In genomic region chr6:24996145-24996836, GRCh38 we compare ENCODE assay signal across 12 cellular contexts.
DNase-seq lines count a peak whose midpoint lies in the region; ATAC-seq and TF ChIP-seq lines count a peak whose summit lies in the region.
"Had no signal": no experiment of that assay in that cellular context is flagged by ENCODE, and none has a peak within 500 bp of the region (broad histone marks: within the 10 kb centered on the region; RNA-seq: fewer than 3 reads in every experiment).

No MANE protein-coding gene starts in this region.

- no peak for TF ChIP-seq EP300 in ovary (IDR thresholded peaks at IDR 0.05)

- H2AFZ ChIP-seq in DND-41 (ENCODE audit: low read depth, low read length) = no peak overlapping the region

- no peaks in the 10 kb centered on the region; the same call in 1 of the 2 replicates for H3K36me3 ChIP-seq in DND-41 (ENCODE audit: insufficient read depth, low read length)
- H3K36me3 ChIP-seq in ovary = no peaks in the 10 kb centered on the region
- H3K36me3 ChIP-seq: ascending aorta, transverse colon had no signal

- H3K4me2 ChIP-seq in DND-41 (ENCODE audit: insufficient read depth, low read length) = no peak overlapping the region

- ATAC-seq in DND-41 (ENCODE audit: insufficient read depth, low read depth) (peak; percentile 47), left ventricle myocardium superior (peak; percentile 42), HG03457 (IDR thresholded peaks at IDR 0.05; ENCODE audit: unreplicated experiment) (no peak), HG03159 (IDR thresholded peaks at IDR 0.05; ENCODE audit: unreplicated experiment) (no peak)

- H3K79me2 ChIP-seq in DND-41 (ENCODE audit: insufficient read depth, low read length) = peaks cover 2% of the 10 kb centered on the region; the same call in 1 of the 2 replicates

- intact Hi-C loops in left ventricle myocardium superior (cut with micrococcal nuclease) (no loop called here), ovary (cut with DNase I) (no loop called here)

- H3K4me1 ChIP-seq in DND-41 (ENCODE audit: insufficient read depth, low read length) (peaks cover 24% of the 10 kb centered on the region), ovary (ENCODE audit: insufficient read depth) (no peaks in the 10 kb centered on the region)
- H3K4me1 ChIP-seq: ascending aorta, transverse colon had no signal

- H3K9ac ChIP-seq in DND-41 (ENCODE audit: low read depth, low read length) = no peak overlapping the region

- H4K20me1 ChIP-seq in DND-41 (ENCODE audit: insufficient read depth, low read length) = no peaks in the 10 kb centered on the region

- H3K27ac ChIP-seq in DND-41 (ENCODE audit: low read length) = peak overlapping the region; percentile 27; the same call in 1 of the 2 replicates
- no peak overlapping the region for H3K27ac ChIP-seq in ovary
- H3K27ac ChIP-seq: ascending aorta, transverse colon had no signal

- H3K27me3 ChIP-seq in DND-41 (ENCODE audit: insufficient read depth, low read length, poor library complexity) = no peaks in the 10 kb centered on the region
- H3K27me3 ChIP-seq in ovary = no peaks in the 10 kb centered on the region
- H3K27me3 ChIP-seq: ascending aorta, transverse colon had no signal

- TF ChIP-seq POLR2A in ovary (IDR thresholded peaks at IDR 0.05) = no peak

- WGBS in ovary, 3 donors = 74 to 84% (median 82%) methylated on average over 5 of the region's 5 CpGs

- H3K4me3 ChIP-seq in DND-41 (ENCODE audit: low read depth in 1 of 2, low read length in 2 of 2) = no peak overlapping the region
- H3K4me3 ChIP-seq in ovary = no peak overlapping the region
- H3K4me3 ChIP-seq: ascending aorta, transverse colon had no signal

- no peak for TF ChIP-seq CTCF in DND-41 (IDR thresholded peaks at IDR 0.05; ENCODE audit: borderline replicate concordance, extremely low read depth, low read length, poor library complexity, severe bottlenecking)
- no peak for TF ChIP-seq CTCF in ovary (IDR thresholded peaks at IDR 0.05)

- DNase-seq in AML-193 (lab: John Stamatoyannopoulos, UW) (peak; percentile 74 to 83), DND-41 (no peak), NOMO-1 treated with DMSO at 0.1 percent for 48 hours (lab: John Stamatoyannopoulos, UW; ENCODE audit: unreplicated experiment) (peak; percentile 80), left ventricle myocardium superior (no peak), ovary (no peak), islet precursor cell (no peak)
- DNase-seq: C1 segment of cervical spinal cord, SHP77, transverse colon had no signal

- no peaks in the 10 kb centered on the region for H3K9me3 ChIP-seq in DND-41 (ENCODE audit: insufficient read depth, low read length, severe bottlenecking)
- no peaks in the 10 kb centered on the region for H3K9me3 ChIP-seq in ovary
- H3K9me3 ChIP-seq: ascending aorta, transverse colon had no signal

Comparison
In these comparisons a context has a peak if more than half of its experiments do, and no peak if none do; other contexts are left out.
1. DNase-seq: peak in AML-193 (2 of 2) and NOMO-1 treated with DMSO at 0.1 percent for 48 hours (single experiment); none in DND-41 (single experiment), left ventricle myocardium superior (single experiment), ovary (0 of 5) and islet precursor cell (single experiment).
2. ATAC-seq: peak in DND-41 (single experiment) and left ventricle myocardium superior (single experiment); none in HG03457 (single experiment) and HG03159 (single experiment).